ENCODE assay signal across 1 cellular context in the genomic region with DNA sequence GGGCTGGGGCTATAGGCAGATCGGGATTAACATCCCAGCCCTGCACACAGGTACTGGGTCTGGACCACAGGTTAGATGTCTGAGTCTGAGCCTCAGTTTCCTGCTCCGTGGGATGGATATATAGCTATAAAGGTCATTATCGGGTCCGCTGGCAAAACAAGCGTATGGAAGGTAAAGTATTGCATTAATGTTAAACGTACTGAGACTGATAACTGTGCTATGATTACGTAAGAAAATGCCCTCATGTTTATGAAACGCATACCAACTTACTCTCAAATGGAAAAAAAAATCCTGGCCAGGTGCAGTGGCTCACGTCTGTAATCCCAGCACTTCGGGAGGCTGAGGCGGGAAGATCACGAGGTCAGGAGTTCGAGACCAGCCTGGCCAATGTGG.
TF ChIP-seq lines count a peak whose summit lies in the region.

No MANE protein-coding gene starts in this region.

TF ChIP-seq in K562, 482 proteins besides CTCF, POLR2A, EP300 and RAD21:
- TF ChIP-seq CBFB (CRISPR knock-in tag; IDR thresholded peaks at IDR 0.05), result no peak
- peak; percentile 48 for TF ChIP-seq CEBPB (tag; IDR thresholded peaks at IDR 0.05)
- TF ChIP-seq, protein P1, sequence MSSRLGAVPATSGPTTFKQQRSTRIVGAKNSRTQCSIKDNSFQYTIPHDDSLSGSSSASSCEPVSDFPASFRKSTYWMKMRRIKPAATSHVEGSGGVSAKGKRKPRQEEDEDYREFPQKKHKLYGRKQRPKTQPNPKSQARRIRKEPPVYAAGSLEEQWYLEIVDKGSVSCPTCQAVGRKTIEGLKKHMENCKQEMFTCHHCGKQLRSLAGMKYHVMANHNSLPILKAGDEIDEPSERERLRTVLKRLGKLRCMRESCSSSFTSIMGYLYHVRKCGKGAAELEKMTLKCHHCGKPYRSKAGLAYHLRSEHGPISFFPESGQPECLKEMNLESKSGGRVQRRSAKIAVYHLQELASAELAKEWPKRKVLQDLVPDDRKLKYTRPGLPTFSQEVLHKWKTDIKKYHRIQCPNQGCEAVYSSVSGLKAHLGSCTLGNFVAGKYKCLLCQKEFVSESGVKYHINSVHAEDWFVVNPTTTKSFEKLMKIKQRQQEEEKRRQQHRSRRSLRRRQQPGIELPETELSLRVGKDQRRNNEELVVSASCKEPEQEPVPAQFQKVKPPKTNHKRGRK (tag; IDR thresholded peaks at IDR 0.05), result no peak
TF ChIP-seq in K562: peak in this region for 1.
